Comparison of ENCODE assay signal across 19 cellular contexts in the genomic region with DNA sequence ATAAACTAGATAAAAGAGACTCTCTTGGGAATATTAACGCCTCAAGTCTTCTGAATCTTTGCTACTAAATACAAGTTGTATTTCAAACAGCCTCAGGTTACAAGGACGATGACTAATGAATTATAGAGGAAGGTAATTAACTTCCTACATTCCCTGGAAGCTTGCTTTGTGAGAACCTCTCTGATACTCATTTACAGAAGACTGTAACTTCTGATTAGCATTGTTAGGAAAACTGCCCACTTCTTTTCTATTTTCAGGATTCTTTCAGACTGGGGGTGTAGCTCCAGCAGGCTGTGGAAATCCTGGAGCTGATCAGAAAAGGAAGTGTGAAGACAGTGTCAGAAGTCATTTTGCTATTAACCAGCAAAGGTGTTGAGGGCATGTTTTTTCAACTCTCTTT.
DNase-seq lines count a peak whose midpoint lies in the region; ATAC-seq, FAIRE-seq and TF ChIP-seq lines count a peak whose summit lies in the region.
"Had no signal": no experiment of that assay in that cellular context is flagged by ENCODE, and none has a peak within 500 bp of the region (broad histone marks: within the 10 kb centered on the region; RNA-seq: fewer than 3 reads in every experiment).

No MANE protein-coding gene starts in this region.

- H3K79me2 ChIP-seq in endothelial cell of umbilical vein (ENCODE audit: control insufficient read depth, insufficient read depth, low read length) (no peaks in the 10 kb centered on the region), neural progenitor cell (ENCODE audit: low read depth) (no peaks in the 10 kb centered on the region)

- TF ChIP-seq CTCF in endothelial cell of umbilical vein (IDR thresholded peaks at IDR 0.05; ENCODE audit: extremely low read depth in 1 of 2, insufficient read depth in 1 of 2, low read depth in 1 of 2, low read length in 2 of 2) (no peak), neural progenitor cell (IDR thresholded peaks at IDR 0.05) (no peak), type B pancreatic cell (conservative IDR thresholded peaks at IDR 0.05) (no peak), spleen (IDR thresholded peaks at IDR 0.05 in 8 of 11, conservative IDR thresholded peaks at IDR 0.05 in 3 of 11) (no peak)

- POLR2A ChIA-PET in endothelial cell of umbilical vein (lab: Charles Lee) = interaction anchor here (0.6 kb wide), 1 partner anchor 12 kb away, joined by 3 read pairs; no protein-coding TSS in a partner anchor

- no peak overlapping the region for H3K4me2 ChIP-seq in endothelial cell of umbilical vein (ENCODE audit: insufficient read depth, low read length)
- peak overlapping the region; percentile 17 for H3K4me2 ChIP-seq in neural progenitor cell

- no peak overlapping the region for H3K9ac ChIP-seq in endothelial cell of umbilical vein (replicated peaks; ENCODE audit: extremely low read depth, insufficient read depth, low read length)
- H3K9ac ChIP-seq in neural progenitor cell = no peak overlapping the region

- CTCF ChIA-PET in endothelial cell of umbilical vein (lab: Charles Lee) = interaction anchor here (0.9 to 1.7 kb wide), 2 partner anchors 20 to 255 kb away, joined by 4 to 6 read pairs; no protein-coding TSS in a partner anchor

- no peak for FAIRE-seq in endothelial cell of umbilical vein (lab: Jason Lieb, UNC)
- FAIRE-seq: D721Med, islet of Langerhans had no signal

- WGBS in spleen, 5 donors = 27 to 49% (median 46%) methylated on average over 2 of the region's 2 CpGs

- H3K9me3 ChIP-seq in endothelial cell of umbilical vein (replicated peaks; ENCODE audit: control insufficient read depth, insufficient read depth, low read length) (no peaks in the 10 kb centered on the region), neural progenitor cell (ENCODE audit: low read depth) (no peaks in the 10 kb centered on the region), spleen (peaks cover 0 to 35% (median 15%) of the 10 kb centered on the region in 8 donors)
- H3K9me3 ChIP-seq: esophagus squamous epithelium had no signal

- H3K36me3 Mint-ChIP-seq in neural progenitor cell = peaks cover 4% of the 10 kb centered on the region
- H3K36me3 Mint-ChIP-seq in type B pancreatic cell = no peaks in the 10 kb centered on the region
- H3K36me3 Mint-ChIP-seq: activated naive CD8-positive, alpha-beta T cell; T-cell had no signal

- TF ChIP-seq POLR2A in endothelial cell of umbilical vein (IDR thresholded peaks at IDR 0.05; ENCODE audit: low read depth, low read length) (no peak), spleen (IDR thresholded peaks at IDR 0.05) (no peak)

- H3K27me3 ChIP-seq in endothelial cell of umbilical vein (ENCODE audit: control insufficient read depth in 2 of 2, insufficient read depth in 2 of 2, low read length in 2 of 2) = no peaks in the 10 kb centered on the region
- H3K27me3 ChIP-seq in neural progenitor cell = no peaks in the 10 kb centered on the region
- no peaks in the 10 kb centered on the region for H3K27me3 ChIP-seq in spleen (replicated peaks in 1 of 7)
- H3K27me3 ChIP-seq: esophagus squamous epithelium had no signal

- H3F3A ChIP-seq in neural progenitor cell (ENCODE audit: low read depth) = no peaks in the 10 kb centered on the region

- intact Hi-C loops in endothelial cell of umbilical vein (cut with micrococcal nuclease) (no loop called here), left ventricle myocardium superior (cut with micrococcal nuclease) (no loop called here), spleen (cut with DNase I; ENCODE audit: low total_unique reads) (no loop called here)

- H3K27ac Mint-ChIP-seq in neural progenitor cell (no peak overlapping the region), type B pancreatic cell (no peak overlapping the region)
- H3K27ac Mint-ChIP-seq: activated CD8-positive, alpha-beta T cell treated with anti-CD3 and anti-CD28 coated beads, Interleukin-2, amount 10 ng/mL, durations not matched to agents 7 days and 5 days; activated naive CD8-positive, alpha-beta T cell; dendritic cell treated with granulocyte-macrophage colony-stimulating factor and Interleukin-4, amounts not matched to agents 40 ng/mL and 50 ng/mL, for 4 days; T-cell had no signal

- no peaks in the 10 kb centered on the region for H3K4me1 ChIP-seq in endothelial cell of umbilical vein (ENCODE audit: control insufficient read depth, extremely low read depth, insufficient read depth, low read length)
- peaks cover 7% of the 10 kb centered on the region for H3K4me1 ChIP-seq in neural progenitor cell
- no peaks in the 10 kb centered on the region for H3K4me1 ChIP-seq in spleen
- H3K4me1 ChIP-seq: esophagus squamous epithelium had no signal

- no peaks in the 10 kb centered on the region for H3K4me1 Mint-ChIP-seq in neural progenitor cell
- peaks cover 7% of the 10 kb centered on the region for H3K4me1 Mint-ChIP-seq in type B pancreatic cell (ENCODE audit: unreplicated experiment)
- H3K4me1 Mint-ChIP-seq: T-cell had no signal

- H3K27ac ChIP-seq in endothelial cell of umbilical vein (ENCODE audit: insufficient read depth, low read depth, low read length) = no peak overlapping the region
- peak overlapping the region; percentile 17 for H3K27ac ChIP-seq in neural progenitor cell
- H3K27ac ChIP-seq in spleen = no peak overlapping the region
- H3K27ac ChIP-seq: esophagus squamous epithelium, WERI-Rb-1 had no signal

- no peaks in the 10 kb centered on the region for H4K20me1 ChIP-seq in endothelial cell of umbilical vein (replicated peaks; ENCODE audit: control insufficient read depth, extremely low read depth, insufficient read depth, low read length)
- no peaks in the 10 kb centered on the region for H4K20me1 ChIP-seq in neural progenitor cell (ENCODE audit: low read depth)

- H3K4me3 Mint-ChIP-seq in neural progenitor cell = no peak overlapping the region
- H3K4me3 Mint-ChIP-seq in type B pancreatic cell = no peak overlapping the region
- H3K4me3 Mint-ChIP-seq: activated CD8-positive, alpha-beta T cell treated with anti-CD3 and anti-CD28 coated beads, Interleukin-2, amount 10 ng/mL, durations not matched to agents 7 days and 5 days; activated naive CD8-positive, alpha-beta T cell; dendritic cell treated with granulocyte-macrophage colony-stimulating factor and Interleukin-4, amounts not matched to agents 40 ng/mL and 50 ng/mL, for 4 days; T-cell had no signal

- ATAC-seq in left ventricle myocardium superior = no peak
- ATAC-seq: activated CD8-positive, alpha-beta T cell treated with anti-CD3 and anti-CD28 coated beads, Interleukin-2, amount 10 ng/mL, durations not matched to agents 7 days and 5 days; right cardiac atrium; T-cell had no signal

- H3K27me3 Mint-ChIP-seq in neural progenitor cell (ENCODE audit: insufficient read depth, low read depth) (no peaks in the 10 kb centered on the region), type B pancreatic cell (no peaks in the 10 kb centered on the region)
- H3K27me3 Mint-ChIP-seq: activated naive CD8-positive, alpha-beta T cell; dendritic cell treated with granulocyte-macrophage colony-stimulating factor and Interleukin-4, amounts not matched to agents 40 ng/mL and 50 ng/mL, for 4 days; T-cell had no signal

- H2AFZ ChIP-seq in endothelial cell of umbilical vein (ENCODE audit: low read depth, low read length) (no peak overlapping the region), neural progenitor cell (replicated peaks) (no peak overlapping the region)

- no peaks in the 10 kb centered on the region for H3K9me1 ChIP-seq in endothelial cell of umbilical vein (replicated peaks; ENCODE audit: control insufficient read depth, extremely low read depth, insufficient read depth, low read length)

- DNase-seq in ELR (ENCODE audit: low read depth) (peak; percentile 30), NCI-H69 (lab: John Stamatoyannopoulos, UW) (peak; percentile 44), endothelial cell of umbilical vein (ENCODE audit: low read depth, low spot score) (peak; percentile 18), neural progenitor cell (ENCODE audit: low spot score) (peak; percentile 5), type B pancreatic cell (ENCODE audit: extremely low spot score, unreplicated experiment) (no peak), COLO668 (lab: John Stamatoyannopoulos, UW; ENCODE audit: unreplicated experiment) (no peak), left ventricle myocardium superior (no peak), spleen (no peak)
- DNase-seq: activated CD8-positive, alpha-beta T cell treated with anti-CD3 and anti-CD28 coated beads, Interleukin-2, amount 10 ng/mL, durations not matched to agents 7 days and 5 days; esophagus squamous epithelium; GOT3; NCI-H1105; right cardiac atrium; T-cell; WERI-Rb-1 had no signal

- H3K4me3 ChIP-seq in endothelial cell of umbilical vein (replicated peaks in 1 of 3; ENCODE audit: insufficient read depth in 1 of 3, low read depth in 1 of 3, low read length in 3 of 3) (no peak overlapping the region), neural progenitor cell (no peak overlapping the region), spleen (no peak overlapping the region)
- H3K4me3 ChIP-seq: esophagus squamous epithelium had no signal

- dilution Hi-C loops in endothelial cell of umbilical vein (cut with MboI; ENCODE audit: extremely low pct_ligation_motif_present, low sequenced_read_pairs) = no loop called here

- no TSS peak for BruUV-seq in endothelial cell of umbilical vein (replicated peaks; lab: Mats Ljungman, UMichigan)

- H3K36me3 ChIP-seq in endothelial cell of umbilical vein (ENCODE audit: control insufficient read depth in 2 of 2, extremely low read depth in 1 of 2, insufficient read depth in 2 of 2, low read length in 2 of 2) (no peaks in the 10 kb centered on the region), neural progenitor cell (no peaks in the 10 kb centered on the region), spleen (no peaks in the 10 kb centered on the region)
- H3K36me3 ChIP-seq: esophagus squamous epithelium, WERI-Rb-1 had no signal

- H3K9me3 Mint-ChIP-seq in neural progenitor cell (peaks cover 6% of the 10 kb centered on the region), type B pancreatic cell (no peaks in the 10 kb centered on the region)

TF ChIP-seq in endothelial cell of umbilical vein, 7 proteins besides CTCF, POLR2A, EP300 and RAD21:
- no peak for TF ChIP-seq JUN (IDR thresholded peaks at IDR 0.05; ENCODE audit: borderline replicate concordance, insufficient read depth, insufficient read length, low read depth)
- TF ChIP-seq GATA2 (IDR thresholded peaks at IDR 0.05; ENCODE audit: insufficient read depth, insufficient read length, low read depth, low read length) = no peak
- TF ChIP-seq POLR2AphosphoS5 (IDR thresholded peaks at IDR 0.05; ENCODE audit: insufficient read depth, low read depth, low read length) = no peak
- no peak for TF ChIP-seq MYC (IDR thresholded peaks at IDR 0.05; ENCODE audit: low read depth, low read length)
- TF ChIP-seq EZH2 (IDR thresholded peaks at IDR 0.05; ENCODE audit: borderline replicate concordance, low read depth, low read length, severe bottlenecking) = no peak
- TF ChIP-seq FOS (IDR thresholded peaks at IDR 0.05; ENCODE audit: borderline replicate concordance, insufficient read depth, low read length) = no peak
- TF ChIP-seq, protein P1, sequence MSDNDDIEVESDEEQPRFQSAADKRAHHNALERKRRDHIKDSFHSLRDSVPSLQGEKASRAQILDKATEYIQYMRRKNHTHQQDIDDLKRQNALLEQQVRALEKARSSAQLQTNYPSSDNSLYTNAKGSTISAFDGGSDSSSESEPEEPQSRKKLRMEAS (IDR thresholded peaks at IDR 0.05; ENCODE audit: insufficient read depth, insufficient read length) = no peak

Comparison
In these comparisons a context has a peak if more than half of its experiments do, and no peak if none do; other contexts are left out.
1. DNase-seq: peak in ELR (single experiment), NCI-H69 (single experiment), endothelial cell of umbilical vein (single experiment) and neural progenitor cell (single experiment); none in type B pancreatic cell (single experiment), COLO668 (single experiment), left ventricle myocardium superior (single experiment) and spleen (single experiment).